28 cellular contexts compared by ENCODE assay signal in genomic region chr3:43978708-43979107, GRCh38.
"Had no signal": no experiment of that assay in that cellular context is flagged by ENCODE, and none has a peak within 500 bp of the region (broad histone marks: within the 10 kb centered on the region; RNA-seq: fewer than 3 reads in every experiment).

No MANE protein-coding gene starts in this region.

- H3K36me3 Mint-ChIP-seq: natural killer cell; neural progenitor cell; stimulated activated effector memory CD8-positive, alpha-beta T cell treated with anti-CD3 and anti-CD28 coated beads, Interleukin-12 subunit alpha, Interleukin-12 subunit beta, amount 100 ng/mL, for 72 hours; stimulated activated naive B cell treated with anti-CD40 and anti-IgM and Interleukin-4, amounts not matched to agents 10 μg/mL and 1 μg/mL and 100 μg/mL, for 72 hours; type B pancreatic cell had no signal

- DNase-seq: naive thymus-derived CD4-positive, alpha-beta T cell; natural killer cell; occipital lobe; ovary; posterior cingulate gyrus; psoas muscle; right lobe of liver; sigmoid colon; small intestine; stimulated activated CD4-positive, alpha-beta T cell treated with anti-CD3 and anti-CD28 coated beads, Interleukin-15, amount 100 ng/mL, for 24 hours; stimulated activated CD4-positive, alpha-beta T cell treated with anti-CD3 and anti-CD28 coated beads, Interleukin-2, amount 100 ng/mL, for 24 hours; stimulated activated CD4-positive, alpha-beta T cell treated with anti-CD3 and anti-CD28 coated beads, Interleukin-2, amount 100 ng/mL, for 48 hours; stimulated activated CD4-positive, alpha-beta T cell treated with anti-CD3 and anti-CD28 coated beads, Interleukin-4, amount 100 ng/mL, for 24 hours; stimulated activated naive B cell treated with anti-CD40 and anti-IgM and Interleukin-4, amounts not matched to agents 10 μg/mL and 1 μg/mL and 100 μg/mL, for 72 hours; stimulated activated naive CD4-positive, alpha-beta T cell treated with Interleukin-2 at 50 U/mL for 16 hours; stomach; thyroid gland; transverse colon; upper lobe of right lung; uterus had no signal

- H3K27ac Mint-ChIP-seq: naive thymus-derived CD4-positive, alpha-beta T cell; natural killer cell; nephron; neural progenitor cell; progenitor cell of endocrine pancreas; stimulated activated effector memory CD8-positive, alpha-beta T cell treated with anti-CD3 and anti-CD28 coated beads, Interleukin-12 subunit alpha, Interleukin-12 subunit beta, amount 100 ng/mL, for 72 hours; stimulated activated naive B cell treated with anti-CD40 and anti-IgM and Interleukin-4, amounts not matched to agents 10 μg/mL and 1 μg/mL and 100 μg/mL, for 72 hours; stimulated activated naive CD8-positive, alpha-beta T cell treated with anti-CD3 and anti-CD28 coated beads, Interleukin-15, Interleukin-2, amounts not matched to agents 100 ng/mL and 50 ng/mL, for 24 hours; type B pancreatic cell had no signal

- ATAC-seq: naive thymus-derived CD4-positive, alpha-beta T cell; natural killer cell; psoas muscle; right lobe of liver; stimulated activated effector memory CD8-positive, alpha-beta T cell treated with anti-CD3 and anti-CD28 coated beads, Interleukin-12 subunit alpha, Interleukin-12 subunit beta, amount 100 ng/mL, for 72 hours; stimulated activated naive B cell treated with anti-CD40 and anti-IgM and Interleukin-4, amounts not matched to agents 10 μg/mL and 1 μg/mL and 100 μg/mL, for 72 hours; upper lobe of right lung had no signal

- H3K9me3 ChIP-seq: ovary, thoracic aorta, thyroid gland, transverse colon, upper lobe of right lung, uterus had no signal

- H3K9me3 Mint-ChIP-seq: neural progenitor cell; stimulated activated effector memory CD8-positive, alpha-beta T cell treated with anti-CD3 and anti-CD28 coated beads, Interleukin-12 subunit alpha, Interleukin-12 subunit beta, amount 100 ng/mL, for 72 hours; type B pancreatic cell had no signal

- H3K9ac ChIP-seq: neural progenitor cell, parathyroid adenoma had no signal

- H2AFZ ChIP-seq: neural progenitor cell, parathyroid adenoma had no signal

- H3K4me3 Mint-ChIP-seq: naive thymus-derived CD4-positive, alpha-beta T cell; natural killer cell; nephron; neural progenitor cell; stimulated activated effector memory CD8-positive, alpha-beta T cell treated with anti-CD3 and anti-CD28 coated beads, Interleukin-12 subunit alpha, Interleukin-12 subunit beta, amount 100 ng/mL, for 72 hours; stimulated activated naive B cell treated with anti-CD40 and anti-IgM and Interleukin-4, amounts not matched to agents 10 μg/mL and 1 μg/mL and 100 μg/mL, for 72 hours; stimulated activated naive CD8-positive, alpha-beta T cell treated with anti-CD3 and anti-CD28 coated beads, Interleukin-15, Interleukin-2, amounts not matched to agents 100 ng/mL and 50 ng/mL, for 24 hours; type B pancreatic cell had no signal

- H3K4me2 ChIP-seq: neural progenitor cell had no signal

- H3K4me3 ChIP-seq: neural progenitor cell, ovary, psoas muscle, right lobe of liver, sigmoid colon, stomach, thoracic aorta, thyroid gland, transverse colon, upper lobe of right lung, uterus had no signal

- H3K4me1 Mint-ChIP-seq: naive thymus-derived CD4-positive, alpha-beta T cell; natural killer cell; nephron; neural progenitor cell; stimulated activated effector memory CD8-positive, alpha-beta T cell treated with anti-CD3 and anti-CD28 coated beads, Interleukin-12 subunit alpha, Interleukin-12 subunit beta, amount 100 ng/mL, for 72 hours; stimulated activated naive B cell treated with anti-CD40 and anti-IgM and Interleukin-4, amounts not matched to agents 10 μg/mL and 1 μg/mL and 100 μg/mL, for 72 hours had no signal

- H3K79me2 ChIP-seq: parathyroid adenoma had no signal

- H3K4me1 ChIP-seq: neural progenitor cell, parathyroid adenoma, psoas muscle, right lobe of liver, sigmoid colon, stomach, thyroid gland, transverse colon, upper lobe of right lung, uterus had no signal

- H3K27me3 ChIP-seq: neural progenitor cell, ovary, right lobe of liver, sigmoid colon, thyroid gland, upper lobe of right lung, uterus had no signal

- H3K27ac ChIP-seq: neural progenitor cell, ovary, parathyroid adenoma, psoas muscle, right lobe of liver, sigmoid colon, stomach, thoracic aorta, thyroid gland, transverse colon, upper lobe of right lung, uterus had no signal

- H3K36me3 ChIP-seq: neural progenitor cell, ovary, right lobe of liver, sigmoid colon, stomach, thoracic aorta, thyroid gland, transverse colon, upper lobe of right lung, uterus had no signal
